14 cellular contexts compared by ENCODE assay signal in the genomic region with DNA sequence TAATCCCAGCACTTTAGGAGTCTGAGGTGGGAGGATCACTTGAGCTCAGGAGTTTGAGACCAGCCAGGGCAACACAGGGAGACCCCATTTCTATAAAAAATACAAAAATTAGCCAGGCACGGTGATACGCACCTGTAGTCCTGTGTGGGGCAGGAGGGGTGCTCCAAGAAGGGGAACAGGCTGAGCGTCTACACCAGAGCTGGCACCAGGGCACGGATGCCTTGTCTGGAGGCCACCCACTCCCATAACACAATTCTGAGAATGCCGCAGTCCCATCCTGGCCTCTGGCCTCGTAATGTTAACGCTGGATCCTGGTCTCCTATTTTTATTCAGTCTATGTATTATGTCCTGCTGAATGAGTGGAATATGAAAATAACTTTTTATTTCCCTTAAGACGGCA.
DNase-seq lines count a peak whose midpoint lies in the region; ATAC-seq, FAIRE-seq and TF ChIP-seq lines count a peak whose summit lies in the region.
"Had no signal": no experiment of that assay in that cellular context is flagged by ENCODE, and none has a peak within 500 bp of the region (broad histone marks: within the 10 kb centered on the region; RNA-seq: fewer than 3 reads in every experiment).

No MANE protein-coding gene starts in this region.

- peaks cover 3% of the 10 kb centered on the region for H3K4me1 Mint-ChIP-seq in astrocyte (ENCODE audit: low read depth, unreplicated experiment)
- H3K4me1 Mint-ChIP-seq in activated CD4-positive, alpha-beta T cell treated with anti-CD3 and anti-CD28 coated beads, Interleukin-2, amount 10 ng/mL, durations not matched to agents 7 days and 5 days: no peaks in the 10 kb centered on the region
- H3K4me1 Mint-ChIP-seq: CD8-positive, alpha-beta memory T cell had no signal

- peaks cover 43% of the 10 kb centered on the region for H3K27me3 Mint-ChIP-seq in astrocyte (ENCODE audit: low read depth, unreplicated experiment)
- no peaks in the 10 kb centered on the region for H3K27me3 Mint-ChIP-seq in activated CD4-positive, alpha-beta T cell treated with anti-CD3 and anti-CD28 coated beads, Interleukin-2, amount 10 ng/mL, durations not matched to agents 7 days and 5 days

- 70% methylated on average over 8 of the region's 8 CpGs for WGBS in right cardiac atrium

- POLR2A ChIA-PET in activated CD4-positive, alpha-beta T cell treated with anti-CD3 and anti-CD28 coated beads, Interleukin-2, amount 10 ng/mL, durations not matched to agents 7 days and 5 days (lab: Charles Lee): no interaction called here

- DNase-seq in right atrium auricular region (ENCODE audit: low spot score) (peak; percentile 42), right cardiac atrium (no peak), astrocyte (ENCODE audit: low read depth) (no peak), keratinocyte (ENCODE audit: low read depth, low spot score) (no peak), ureter (ENCODE audit: low spot score) (no peak), NCI-H146 (lab: John Stamatoyannopoulos, UW) (no peak)
- DNase-seq in activated CD4-positive, alpha-beta T cell treated with anti-CD3 and anti-CD28 coated beads, Interleukin-2, amount 10 ng/mL, durations not matched to agents 7 days and 5 days: no peak
- DNase-seq: Caco-2; CD8-positive, alpha-beta memory T cell; DND-41; GDM1; GM23248 had no signal

- no peaks in the 10 kb centered on the region for H3K9me3 Mint-ChIP-seq in astrocyte (ENCODE audit: unreplicated experiment)
- no peaks in the 10 kb centered on the region for H3K9me3 Mint-ChIP-seq in activated CD4-positive, alpha-beta T cell treated with anti-CD3 and anti-CD28 coated beads, Interleukin-2, amount 10 ng/mL, durations not matched to agents 7 days and 5 days
- H3K9me3 Mint-ChIP-seq: CD8-positive, alpha-beta memory T cell had no signal

- dilution Hi-C loops in keratinocyte (cut with MboI; ENCODE audit: extremely low pct_ligation_motif_present, low sequenced_read_pairs): no loop called here

- TF ChIP-seq CTCF in right atrium auricular region (IDR thresholded peaks at IDR 0.05) (no peak), astrocyte (IDR thresholded peaks at IDR 0.05; ENCODE audit: insufficient read depth, low read depth, low read length) (no peak), keratinocyte (optimal IDR thresholded peaks at IDR 0.05 in 1 of 3, IDR thresholded peaks at IDR 0.05 in 1 of 3, conservative IDR thresholded peaks at IDR 0.05 in 1 of 3; ENCODE audit: extremely low read depth in 1 of 3, insufficient read depth in 2 of 3, low read length in 3 of 3) (no peak)

- no peaks in the 10 kb centered on the region for H3K9me3 ChIP-seq in right atrium auricular region
- no peaks in the 10 kb centered on the region for H3K9me3 ChIP-seq in right cardiac atrium (ENCODE audit: control insufficient read depth, low read length)
- no peaks in the 10 kb centered on the region for H3K9me3 ChIP-seq in astrocyte (ENCODE audit: insufficient read depth, low read depth, low read length)
- H3K9me3 ChIP-seq in keratinocyte (ENCODE audit: control insufficient read depth, low read depth, low read length): no peaks in the 10 kb centered on the region
- H3K9me3 ChIP-seq: Caco-2 had no signal

- no peaks in the 10 kb centered on the region for H3K79me2 ChIP-seq in astrocyte (ENCODE audit: insufficient read depth, low read length)
- no peaks in the 10 kb centered on the region for H3K79me2 ChIP-seq in keratinocyte (ENCODE audit: control insufficient read depth, insufficient read depth, low read length)

- no peaks in the 10 kb centered on the region for H3K9me1 ChIP-seq in keratinocyte (ENCODE audit: control insufficient read depth, extremely low read depth, insufficient read depth, low read length)

- H3K9ac ChIP-seq in astrocyte (ENCODE audit: low read length): no peak overlapping the region
- H3K9ac ChIP-seq in keratinocyte (ENCODE audit: control insufficient read depth, extremely low read depth, insufficient read depth, low read length): no peak overlapping the region
- H3K9ac ChIP-seq: GM23248 had no signal

- intact Hi-C loops in right cardiac atrium (cut with DNase I): no loop called here

- H3K4me1 ChIP-seq in right atrium auricular region: no peaks in the 10 kb centered on the region
- no peaks in the 10 kb centered on the region for H3K4me1 ChIP-seq in right cardiac atrium (ENCODE audit: control insufficient read depth, insufficient read depth, low read length)
- H3K4me1 ChIP-seq in astrocyte (ENCODE audit: insufficient read depth, low read length): peaks cover 14% of the 10 kb centered on the region
- H3K4me1 ChIP-seq in keratinocyte (ENCODE audit: control insufficient read depth, extremely low read depth, insufficient read depth, low read length): peaks cover 14% of the 10 kb centered on the region
- H3K4me1 ChIP-seq: Caco-2 had no signal

- H3K27me3 ChIP-seq in right atrium auricular region: no peaks in the 10 kb centered on the region
- no peaks in the 10 kb centered on the region for H3K27me3 ChIP-seq in right cardiac atrium (ENCODE audit: control insufficient read depth, insufficient read depth)
- H3K27me3 ChIP-seq in astrocyte (ENCODE audit: insufficient read depth, low read length): peaks cover 15% of the 10 kb centered on the region
- H3K27me3 ChIP-seq in keratinocyte (ENCODE audit: control insufficient read depth, extremely low read depth, insufficient read depth, low read length): peaks cover 53% of the 10 kb centered on the region

- ATAC-seq in right cardiac atrium: no peak

- H2AFZ ChIP-seq in astrocyte (ENCODE audit: low read depth, low read length) (no peak overlapping the region), keratinocyte (ENCODE audit: control insufficient read depth, low read length) (no peak overlapping the region)
- H2AFZ ChIP-seq: GM23248 had no signal

- H4K20me1 ChIP-seq in astrocyte (ENCODE audit: insufficient read depth, low read length) (no peaks in the 10 kb centered on the region), keratinocyte (ENCODE audit: control insufficient read depth, extremely low read depth, insufficient read depth, low read length) (no peaks in the 10 kb centered on the region)

- H3K27ac Mint-ChIP-seq in astrocyte (ENCODE audit: unreplicated experiment): no peak overlapping the region
- no peak overlapping the region for H3K27ac Mint-ChIP-seq in activated CD4-positive, alpha-beta T cell treated with anti-CD3 and anti-CD28 coated beads, Interleukin-2, amount 10 ng/mL, durations not matched to agents 7 days and 5 days
- H3K27ac Mint-ChIP-seq: CD8-positive, alpha-beta memory T cell had no signal

- H3K36me3 ChIP-seq in right atrium auricular region (no peaks in the 10 kb centered on the region), astrocyte (ENCODE audit: insufficient read depth, low read length) (no peaks in the 10 kb centered on the region), keratinocyte (ENCODE audit: control insufficient read depth in 2 of 2, extremely low read depth in 1 of 2, insufficient read depth in 2 of 2, low read length in 2 of 2) (no peaks in the 10 kb centered on the region)

- H3K27ac ChIP-seq in right atrium auricular region (no peak overlapping the region), right cardiac atrium (ENCODE audit: low read length) (no peak overlapping the region), astrocyte (ENCODE audit: low read depth, low read length) (no peak overlapping the region), keratinocyte (ENCODE audit: control insufficient read depth, insufficient read depth, low read length) (no peak overlapping the region)
- H3K27ac ChIP-seq: GM23248 had no signal

- H3K4me3 ChIP-seq in right atrium auricular region (no peak overlapping the region), right cardiac atrium (ENCODE audit: low read length) (no peak overlapping the region), astrocyte (ENCODE audit: insufficient read depth, low read depth, low read length) (no peak overlapping the region), keratinocyte (ENCODE audit: control insufficient read depth in 2 of 3, extremely low read depth in 1 of 3, insufficient read depth in 2 of 3, low read depth in 1 of 3, low read length in 3 of 3) (no peak overlapping the region)
- H3K4me3 ChIP-seq: GM23248 had no signal

- H3K4me3 Mint-ChIP-seq in astrocyte (ENCODE audit: unreplicated experiment): no peak overlapping the region
- no peak overlapping the region for H3K4me3 Mint-ChIP-seq in activated CD4-positive, alpha-beta T cell treated with anti-CD3 and anti-CD28 coated beads, Interleukin-2, amount 10 ng/mL, durations not matched to agents 7 days and 5 days
- H3K4me3 Mint-ChIP-seq: CD8-positive, alpha-beta memory T cell had no signal

- CTCF ChIA-PET in activated CD4-positive, alpha-beta T cell treated with anti-CD3 and anti-CD28 coated beads, Interleukin-2, amount 10 ng/mL, durations not matched to agents 7 days and 5 days (lab: Charles Lee): no interaction called here

- FAIRE-seq in astrocyte (lab: Jason Lieb, UNC): no peak
- no peak for FAIRE-seq in keratinocyte (lab: Jason Lieb, UNC)
- FAIRE-seq: A204.1, GM12892 had no signal

- no peaks in the 10 kb centered on the region for H3K36me3 Mint-ChIP-seq in astrocyte (ENCODE audit: low read depth, unreplicated experiment)
- H3K36me3 Mint-ChIP-seq in activated CD4-positive, alpha-beta T cell treated with anti-CD3 and anti-CD28 coated beads, Interleukin-2, amount 10 ng/mL, durations not matched to agents 7 days and 5 days (ENCODE audit: low read depth): no peaks in the 10 kb centered on the region
- H3K36me3 Mint-ChIP-seq: CD8-positive, alpha-beta memory T cell had no signal

- H3K4me2 ChIP-seq in astrocyte (ENCODE audit: low read length) (peak overlapping the region; percentile 81), keratinocyte (ENCODE audit: control insufficient read depth, extremely low read depth, insufficient read depth, low read depth, low read length) (peak overlapping the region; percentile 74)
